Comparison of ENCODE assay signal across 8 cellular contexts in the genomic region with DNA sequence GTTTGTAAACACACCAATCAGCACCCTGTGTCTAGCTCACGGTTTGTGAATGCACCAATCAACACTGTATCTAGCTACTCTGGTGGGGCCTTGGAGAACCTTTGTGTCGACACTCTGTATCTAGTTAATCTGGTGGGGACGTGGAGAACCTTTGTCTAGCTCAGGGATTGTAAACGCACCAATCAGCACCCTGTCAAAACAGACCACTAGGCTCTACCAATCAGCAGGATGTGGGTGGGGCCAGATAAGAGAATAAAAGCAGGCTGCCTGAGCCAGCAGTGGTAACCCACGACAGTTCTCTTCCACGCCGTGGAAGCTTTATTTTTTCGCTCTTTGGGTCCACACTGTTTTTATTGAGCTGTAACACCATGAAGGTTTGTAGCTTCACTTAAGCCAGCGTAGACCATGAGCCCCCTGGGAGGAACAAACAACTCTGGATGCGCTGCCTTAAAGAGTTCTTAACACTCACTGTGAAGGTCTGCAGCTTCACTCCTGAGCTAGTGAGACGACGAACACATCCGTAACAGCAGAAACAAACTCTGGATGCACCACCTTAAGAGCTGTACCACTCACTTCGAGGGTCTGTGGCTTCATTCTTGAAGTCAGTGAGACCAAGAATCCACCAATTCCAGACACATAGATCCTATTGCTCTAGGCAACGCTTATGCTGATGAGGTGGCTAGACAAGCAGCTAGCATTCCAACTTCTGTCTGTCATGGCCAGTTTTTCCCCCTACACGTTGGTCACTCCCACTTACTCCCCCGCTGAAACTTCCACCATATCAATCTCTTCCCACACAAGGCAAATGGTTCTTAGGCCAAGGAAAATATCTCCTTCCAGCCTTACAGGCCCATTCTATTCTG. TPM values are rescaled to one million over a fixed set of nuclear protein-coding genes. Genes with fewer than 3 reads are reported as not detected.
DNase-seq lines count a peak whose midpoint lies in the region; ATAC-seq, FAIRE-seq and TF ChIP-seq lines count a peak whose summit lies in the region.
"Not testable (repeated sequence)": the region's sequence is repeated elsewhere in the genome, so short reads cannot be mapped to it uniquely, and the experiment has no call there.
"Had no signal": no experiment of that assay in that cellular context is flagged by ENCODE, and none has a peak within 500 bp of the region (broad histone marks: within the 10 kb centered on the region; RNA-seq: fewer than 3 reads in every experiment).

No MANE protein-coding gene starts in this region.

- not testable (repeated sequence) for H3K36me3 Mint-ChIP-seq in WTC11; osteocyte (ENCODE audit: unreplicated experiment)

- H3K9ac ChIP-seq in HUES6 (ENCODE audit: low read length), result peak overlapping the region; percentile 88
- H3K9ac ChIP-seq in HepG2 (ENCODE audit: insufficient read depth, low read depth, low read length), result not testable (repeated sequence)

- not testable (repeated sequence) for TF ChIP-seq EP300 in HepG2 (IDR thresholded peaks at IDR 0.05; ENCODE audit: low read depth in 2 of 2, low read length in 2 of 2); HepG2 (CRISPR knock-in tag; IDR thresholded peaks at IDR 0.05; ENCODE audit: borderline replicate concordance)

- not testable (repeated sequence) for H3K9me3 Mint-ChIP-seq in WTC11; osteocyte (ENCODE audit: unreplicated experiment)

- not testable (repeated sequence) for H3K27ac Mint-ChIP-seq in WTC11
- peak overlapping the region; percentile 44 for H3K27ac Mint-ChIP-seq in osteocyte (ENCODE audit: unreplicated experiment)

- not testable (repeated sequence) for H3K27me3 Mint-ChIP-seq in WTC11 (ENCODE audit: low read depth); osteocyte (ENCODE audit: unreplicated experiment)

- not testable (repeated sequence) for TF ChIP-seq CTCF in WTC11 (IDR thresholded peaks at IDR 0.05); brain microvascular endothelial cell (IDR thresholded peaks at IDR 0.05; ENCODE audit: low read depth, low read length, missing control alignments); fibroblast of pulmonary artery (IDR thresholded peaks at IDR 0.05; ENCODE audit: low read length, missing control alignments); HepG2 (CRISPR knock-in tag; IDR thresholded peaks at IDR 0.05); osteocyte (IDR thresholded peaks at IDR 0.05)

- not testable (repeated sequence) for H2AFZ ChIP-seq in HepG2 (ENCODE audit: low read length)

- H3K4me1 Mint-ChIP-seq in WTC11, result peaks cover 38% of the 10 kb centered on the region
- not testable (repeated sequence) for H3K4me1 Mint-ChIP-seq in osteocyte (ENCODE audit: unreplicated experiment)

- H4K20me1 ChIP-seq in HepG2 (ENCODE audit: insufficient read depth, low read length), result not testable (repeated sequence)

- H3K4me1 ChIP-seq in HUES6 (ENCODE audit: control insufficient read depth, insufficient read depth, low read length) (peaks cover 34% of the 10 kb centered on the region), HepG2 (ENCODE audit: insufficient read depth, low read length) (peaks cover 22% of the 10 kb centered on the region)

- intact Hi-C loops in HepG2 (cut with micrococcal nuclease; ENCODE audit: unreplicated experiment), result not testable (repeated sequence)

- POLR2A ChIA-PET in WTC11 (lab: Charles Lee), result interaction anchor here (0.8 to 1.0 kb wide), 2 partner anchors 9 to 57 kb away, joined by 3 read pairs; no protein-coding TSS in a partner anchor
- POLR2A ChIA-PET in HepG2 (lab: Yijun Ruan, JAX), result interaction anchor here (1.0 kb wide), 1 partner anchor 9 kb away, joined by 5 read pairs; no protein-coding TSS in a partner anchor

- FAIRE-seq in HepG2 (lab: Jason Lieb, UNC), result not testable (repeated sequence)

- H3K9me3 ChIP-seq in HUES6 (ENCODE audit: control insufficient read depth, insufficient read depth, low read depth, low read length); HepG2 (ENCODE audit: low read length): not testable (repeated sequence)

- H3K4me2 ChIP-seq in HepG2 (ENCODE audit: low read depth, low read length), result not testable (repeated sequence)

- not testable (repeated sequence) for TF ChIP-seq RAD21 in HepG2 (CRISPR knock-in tag; IDR thresholded peaks at IDR 0.05)

- ATAC-seq in WTC11, HepG2: not testable (repeated sequence)

- WGBS in HepG2 (ENCODE audit: low lambda C conversion rate), result 70% methylated on average over 17 of the region's 17 CpGs

- not testable (repeated sequence) for TF ChIP-seq POLR2A in HepG2 (IDR thresholded peaks at IDR 0.05; ENCODE audit: insufficient read depth in 1 of 2, low read depth in 2 of 2, low read length in 2 of 2)

- CTCF ChIA-PET in WTC11 (lab: Charles Lee), result interaction anchor here (0.9 to 1.6 kb wide), 4 partner anchors 9 to 80 kb away, joined by 3 to 4 read pairs (median 3); no protein-coding TSS in a partner anchor
- CTCF ChIA-PET in HepG2 (lab: Yijun Ruan, JAX; ENCODE audit: low intra/inter-chr PET ratio, low total read pairs), result not testable (repeated sequence)

- in situ Hi-C loops in brain microvascular endothelial cell (cut with HindIII; ENCODE audit: low pct_ligation_motif_present, low sequenced_read_pairs); HepG2 (cut with HindIII; ENCODE audit: extremely low pct_ligation_motif_present, low pct_unique_long_range_greater_than_20kb): not testable (repeated sequence)

- peaks cover 13% of the 10 kb centered on the region; the same call in 1 of the 2 replicates for H3K36me3 ChIP-seq in HUES6 (ENCODE audit: control insufficient read depth, insufficient read depth, low read length)
- H3K36me3 ChIP-seq in brain microvascular endothelial cell (replicated peaks); HepG2 (replicated peaks in 1 of 2; ENCODE audit: control insufficient read depth in 1 of 2, insufficient read depth in 2 of 2, low read length in 2 of 2): not testable (repeated sequence)

- not testable (repeated sequence) for H3K79me2 ChIP-seq in HepG2 (ENCODE audit: insufficient read depth, low read length)

- DNase-seq in EL (peak; percentile 47), brain microvascular endothelial cell (peak; percentile 73), fibroblast of pulmonary artery (ENCODE audit: low read depth) (peak; percentile 95)
- not testable (repeated sequence) for DNase-seq in WTC11 (ENCODE audit: low spot score); HepG2 (ENCODE audit: low spot score); osteocyte (ENCODE audit: extremely low spot score, unreplicated experiment)

- peak overlapping the region; percentile 67; the same call in 1 of the 2 replicates for H3K4me3 ChIP-seq in HUES6 (ENCODE audit: low read depth, low read length)
- H3K4me3 ChIP-seq in brain microvascular endothelial cell (ENCODE audit: low read depth, low read length); fibroblast of pulmonary artery (replicated peaks; ENCODE audit: low read depth, low read length); HepG2 (replicated peaks in 1 of 3; ENCODE audit: insufficient read depth in 1 of 3, low read depth in 2 of 3, low read length in 3 of 3): not testable (repeated sequence)

- not testable (repeated sequence) for BruUV-seq in HepG2 (replicated peaks; lab: Mats Ljungman, UMichigan)

- peak overlapping the region; percentile 76; the same call in 1 of the 2 replicates for H3K27ac ChIP-seq in HUES6 (ENCODE audit: low read depth, low read length)
- peak overlapping the region; percentile 53 for H3K27ac ChIP-seq in brain microvascular endothelial cell
- H3K27ac ChIP-seq in HepG2 (ENCODE audit: extremely low read length, insufficient read depth, low read length), result not testable (repeated sequence)

- H3K4me3 Mint-ChIP-seq in WTC11; osteocyte (ENCODE audit: unreplicated experiment): not testable (repeated sequence)

- H3K27me3 ChIP-seq in HUES6 (ENCODE audit: control insufficient read depth, insufficient read depth, low read length); brain microvascular endothelial cell (replicated peaks); HepG2 (ENCODE audit: control insufficient read depth in 1 of 2, insufficient read depth in 2 of 2, low read length in 2 of 2): not testable (repeated sequence)

RNA-seq across cellular contexts. Expression of gene TUBB2A, which starts 14.2 kb away (rescaled TPM):
- 357 to 403 TPM (median 394 TPM) in 3 replicates for total RNA-seq in WTC11 (2021)
- total RNA-seq in HepG2 (2016; rRNA removed; fragmentation: Illumina TruSeq; extraction: Trizol), result 35.3 and 38.1 TPM in 2 replicates
- 10.1 and 10.3 TPM in 2 replicates for total RNA-seq in HepG2 (2016; cell fraction: cytosol; rRNA removed; fragmentation: Illumina TruSeq; extraction: Trizol; ENCODE audit: low read depth)
- total RNA-seq in HepG2 (2016; cell fraction: insoluble cytoplasmic fraction; rRNA removed; fragmentation: Illumina TruSeq; extraction: Trizol), result 32.8 and 36.3 TPM in 2 replicates
- total RNA-seq in HepG2 (2016; cell fraction: membrane; rRNA removed; fragmentation: Illumina TruSeq; extraction: Trizol), result 12.7 and 14.0 TPM in 2 replicates
- 13.9 and 14.1 TPM in 2 replicates for total RNA-seq in HepG2 (2016; cell fraction: nucleus; rRNA removed; fragmentation: Illumina TruSeq; extraction: Trizol)
- 106 and 178 TPM in 2 replicates for polyA plus RNA-seq in HepG2 (2011; rRNA removed)
- 118 and 142 TPM in 2 replicates for polyA plus RNA-seq in HepG2 (2011; cell fraction: cytosol; rRNA removed)
- 111 and 136 TPM in 2 replicates for polyA plus RNA-seq in HepG2 (2011; cell fraction: nucleus; rRNA removed)
- polyA plus RNA-seq in HepG2 (2012), result 89.5 and 170 TPM in 2 replicates
- polyA plus RNA-seq in HepG2 (2016; cell fraction: cytosol; fragmentation: Illumina TruSeq; extraction: Trizol; ENCODE audit: low read depth), result 7.8 and 9.2 TPM in 2 replicates
- polyA plus RNA-seq in HepG2 (2016; cell fraction: insoluble cytoplasmic fraction; fragmentation: Illumina TruSeq; extraction: Trizol; ENCODE audit: low read depth), result 37.3 and 40.4 TPM in 2 replicates
- polyA plus RNA-seq in HepG2 (2016; cell fraction: membrane; fragmentation: Illumina TruSeq; extraction: Trizol; ENCODE audit: low read depth), result 8.6 and 9.4 TPM in 2 replicates
- polyA plus RNA-seq in HepG2 (2016; cell fraction: nucleus; fragmentation: Illumina TruSeq; extraction: Trizol; ENCODE audit: insufficient read depth, low read depth), result 25.9 and 28.8 TPM in 2 replicates
- 14.5 and 150 TPM in 2 replicates for polyA minus RNA-seq in HepG2 (2011; rRNA and poly(A)+ RNA removed; ENCODE audit: low replicate concordance)
- 76.6 and 136 TPM in 2 replicates for polyA minus RNA-seq in HepG2 (2011; cell fraction: cytosol; rRNA and poly(A)+ RNA removed)
- 30.0 and 49.6 TPM in 2 replicates for polyA minus RNA-seq in HepG2 (2011; cell fraction: nucleus; rRNA and poly(A)+ RNA removed)
- total RNA-seq in osteocyte, result 82.3 and 92.3 TPM in 2 replicates

RNA-seq across cellular contexts. Expression of gene BPHL, which starts 53.0 kb away (rescaled TPM):
- total RNA-seq in WTC11 (2021) (29.7 to 45.5 TPM (median 43.2 TPM) in 3 replicates), HepG2 (2016; rRNA removed; fragmentation: Illumina TruSeq; extraction: Trizol) (39.5 and 48.6 TPM in 2 replicates), osteocyte (26.6 and 27.7 TPM in 2 replicates)
- total RNA-seq in HepG2 (2016; cell fraction: cytosol; rRNA removed; fragmentation: Illumina TruSeq; extraction: Trizol; ENCODE audit: low read depth), result 13.0 and 14.5 TPM in 2 replicates
- total RNA-seq in HepG2 (2016; cell fraction: insoluble cytoplasmic fraction; rRNA removed; fragmentation: Illumina TruSeq; extraction: Trizol), result 42.3 and 49.9 TPM in 2 replicates
- 29.2 and 32.0 TPM in 2 replicates for total RNA-seq in HepG2 (2016; cell fraction: membrane; rRNA removed; fragmentation: Illumina TruSeq; extraction: Trizol)
- total RNA-seq in HepG2 (2016; cell fraction: nucleus; rRNA removed; fragmentation: Illumina TruSeq; extraction: Trizol), result 25.4 and 25.5 TPM in 2 replicates
- polyA plus RNA-seq in HepG2 (2011; rRNA removed), result 35.6 and 37.8 TPM in 2 replicates
- 25.0 and 32.1 TPM in 2 replicates for polyA plus RNA-seq in HepG2 (2011; cell fraction: cytosol; rRNA removed)
- 31.4 and 44.9 TPM in 2 replicates for polyA plus RNA-seq in HepG2 (2011; cell fraction: nucleus; rRNA removed)
- polyA plus RNA-seq in HepG2 (2012), result 33.2 and 56.4 TPM in 2 replicates
- polyA plus RNA-seq in HepG2 (2016; cell fraction: cytosol; fragmentation: Illumina TruSeq; extraction: Trizol; ENCODE audit: low read depth), result 12.2 and 18.6 TPM in 2 replicates
- 57.7 and 60.4 TPM in 2 replicates for polyA plus RNA-seq in HepG2 (2016; cell fraction: insoluble cytoplasmic fraction; fragmentation: Illumina TruSeq; extraction: Trizol; ENCODE audit: low read depth)
- 24.1 and 29.1 TPM in 2 replicates for polyA plus RNA-seq in HepG2 (2016; cell fraction: membrane; fragmentation: Illumina TruSeq; extraction: Trizol; ENCODE audit: low read depth)
- 40.4 and 41.8 TPM in 2 replicates for polyA plus RNA-seq in HepG2 (2016; cell fraction: nucleus; fragmentation: Illumina TruSeq; extraction: Trizol; ENCODE audit: insufficient read depth, low read depth)
- 7.2 and 21.2 TPM in 2 replicates for polyA minus RNA-seq in HepG2 (2011; rRNA and poly(A)+ RNA removed; ENCODE audit: low replicate concordance)
- 12.7 and 16.3 TPM in 2 replicates for polyA minus RNA-seq in HepG2 (2011; cell fraction: cytosol; rRNA and poly(A)+ RNA removed)
- 34.6 and 42.1 TPM in 2 replicates for polyA minus RNA-seq in HepG2 (2011; cell fraction: nucleus; rRNA and poly(A)+ RNA removed)

RNA-seq across cellular contexts. Expression of gene TUBB2B, which starts 55.9 kb away (rescaled TPM):
- total RNA-seq in WTC11 (2021), result 591 to 627 TPM (median 616 TPM) in 3 replicates
- 9.3 and 10.3 TPM in 2 replicates for total RNA-seq in HepG2 (2016; rRNA removed; fragmentation: Illumina TruSeq; extraction: Trizol)
- total RNA-seq in HepG2 (2016; cell fraction: cytosol; rRNA removed; fragmentation: Illumina TruSeq; extraction: Trizol; ENCODE audit: low read depth), result 4.4 and 4.7 TPM in 2 replicates
- 7.4 and 10.0 TPM in 2 replicates for total RNA-seq in HepG2 (2016; cell fraction: insoluble cytoplasmic fraction; rRNA removed; fragmentation: Illumina TruSeq; extraction: Trizol)
- total RNA-seq in HepG2 (2016; cell fraction: membrane; rRNA removed; fragmentation: Illumina TruSeq; extraction: Trizol), result 7.0 TPM in 2 replicates
- 4.2 TPM in 2 replicates for total RNA-seq in HepG2 (2016; cell fraction: nucleus; rRNA removed; fragmentation: Illumina TruSeq; extraction: Trizol)
- 23.6 and 39.5 TPM in 2 replicates for polyA plus RNA-seq in HepG2 (2011; rRNA removed)
- polyA plus RNA-seq in HepG2 (2011; cell fraction: cytosol; rRNA removed), result 33.6 and 35.1 TPM in 2 replicates
- 20.7 and 31.9 TPM in 2 replicates for polyA plus RNA-seq in HepG2 (2011; cell fraction: nucleus; rRNA removed)
- 18.7 and 50.4 TPM in 2 replicates for polyA plus RNA-seq in HepG2 (2012)
- 3.0 and 3.6 TPM in 2 replicates for polyA plus RNA-seq in HepG2 (2016; cell fraction: cytosol; fragmentation: Illumina TruSeq; extraction: Trizol; ENCODE audit: low read depth)
- 8.6 and 11.7 TPM in 2 replicates for polyA plus RNA-seq in HepG2 (2016; cell fraction: insoluble cytoplasmic fraction; fragmentation: Illumina TruSeq; extraction: Trizol; ENCODE audit: low read depth)
- 4.9 and 7.1 TPM in 2 replicates for polyA plus RNA-seq in HepG2 (2016; cell fraction: membrane; fragmentation: Illumina TruSeq; extraction: Trizol; ENCODE audit: low read depth)
- polyA plus RNA-seq in HepG2 (2016; cell fraction: nucleus; fragmentation: Illumina TruSeq; extraction: Trizol; ENCODE audit: insufficient read depth, low read depth), result 6.5 and 6.8 TPM in 2 replicates
- polyA minus RNA-seq in HepG2 (2011; rRNA and poly(A)+ RNA removed; ENCODE audit: low replicate concordance), result 39.5 TPM in 1 of 2 replicates, not detected in the other
- polyA minus RNA-seq in HepG2 (2011; cell fraction: cytosol; rRNA and poly(A)+ RNA removed), result 20.2 and 27.6 TPM in 2 replicates
- 4.5 and 11.2 TPM in 2 replicates for polyA minus RNA-seq in HepG2 (2011; cell fraction: nucleus; rRNA and poly(A)+ RNA removed)
- 61.7 and 67.2 TPM in 2 replicates for total RNA-seq in osteocyte
- total RNA-seq: B cell had no signal
